Comparison of ENCODE assay signal across 10 cellular contexts in genomic region chr7:27663989-27664331, GRCh38. TPM values are rescaled to one million over a fixed set of nuclear protein-coding genes. Genes with fewer than 3 reads are reported as not detected.
DNase-seq lines count a peak whose midpoint lies in the region; ATAC-seq, FAIRE-seq and TF ChIP-seq lines count a peak whose summit lies in the region.
"Had no signal": no experiment of that assay in that cellular context is flagged by ENCODE, and none has a peak within 500 bp of the region (broad histone marks: within the 10 kb centered on the region; RNA-seq: fewer than 3 reads in every experiment).

No MANE protein-coding gene starts in this region.

- no peaks in the 10 kb centered on the region for H3K9me3 Mint-ChIP-seq in activated CD4-positive, alpha-beta T cell treated with anti-CD3 and anti-CD28 coated beads for 36 hours (ENCODE audit: low read depth)
- no peaks in the 10 kb centered on the region for H3K9me3 Mint-ChIP-seq in T-cell

- H3K9ac ChIP-seq in kidney (ENCODE audit: low read length in 2 of 2) = no peak overlapping the region

- no peak for DNase-seq in activated CD4-positive, alpha-beta T cell treated with anti-CD3 and anti-CD28 coated beads for 36 hours
- DNase-seq in activated CD4-positive, alpha-beta T cell treated with anti-CD3 and anti-CD28 coated beads for 48 hours = no peak
- DNase-seq in T-cell = no peak
- no peak for DNase-seq in kidney
- no peak for DNase-seq in suprapubic skin (ENCODE audit: low spot score in 2 of 2)
- no peak for DNase-seq in NCI-H1105 treated with DMSO at 0.1 percent for 48 hours (lab: John Stamatoyannopoulos, UW)
- DNase-seq: GDM1; stimulated activated CD8-positive, alpha-beta memory T cell treated with anti-CD3 and anti-CD28 coated beads, Interleukin-4, amount 100 ng/mL, for 48 hours had no signal

- no peak overlapping the region for H3K4me3 ChIP-seq in kidney (ENCODE audit: low read length in 2 of 2)
- H3K4me3 ChIP-seq in suprapubic skin = no peak overlapping the region

- H3K27me3 Mint-ChIP-seq in activated CD4-positive, alpha-beta T cell treated with anti-CD3 and anti-CD28 coated beads for 36 hours = no peaks in the 10 kb centered on the region
- H3K27me3 Mint-ChIP-seq in T-cell = no peaks in the 10 kb centered on the region

- no peak for ATAC-seq in activated CD4-positive, alpha-beta T cell treated with anti-CD3 and anti-CD28 coated beads for 36 hours
- ATAC-seq in T-cell (replicated peaks in 1 of 4) = no peak
- ATAC-seq in HG03521 (IDR thresholded peaks at IDR 0.05; ENCODE audit: unreplicated experiment) = no peak
- ATAC-seq in GM21390 (IDR thresholded peaks at IDR 0.05; ENCODE audit: unreplicated experiment) = no peak

- TF ChIP-seq CTCF in kidney (IDR thresholded peaks at IDR 0.05; ENCODE audit: borderline replicate concordance, extremely low read depth, insufficient read depth) = no peak
- no peak for TF ChIP-seq CTCF in suprapubic skin (IDR thresholded peaks at IDR 0.05)

- H3K27ac Mint-ChIP-seq in activated CD4-positive, alpha-beta T cell treated with anti-CD3 and anti-CD28 coated beads for 36 hours = no peak overlapping the region
- peak overlapping the region; percentile 84 to 93 for H3K27ac Mint-ChIP-seq in T-cell

- H3K27me3 ChIP-seq in suprapubic skin = no peaks in the 10 kb centered on the region

- no peak for FAIRE-seq in kidney (lab: Jason Lieb, UNC)

- H3K36me3 ChIP-seq in kidney (ENCODE audit: control insufficient read depth in 1 of 2, insufficient read depth in 2 of 2, low read length in 2 of 2) (no peaks in the 10 kb centered on the region), suprapubic skin (no peaks in the 10 kb centered on the region)

- no peak for TF ChIP-seq EP300 in suprapubic skin (IDR thresholded peaks at IDR 0.05)

- CTCF ChIA-PET in activated CD4-positive, alpha-beta T cell treated with anti-CD3 and anti-CD28 coated beads for 36 hours (lab: Charles Lee) = no interaction called here
- CTCF ChIA-PET in T-cell (lab: Charles Lee) = no interaction called here

- H3K4me3 Mint-ChIP-seq in activated CD4-positive, alpha-beta T cell treated with anti-CD3 and anti-CD28 coated beads for 36 hours = peak overlapping the region; percentile 39
- H3K4me3 Mint-ChIP-seq in T-cell = peak overlapping the region; percentile 81 to 85 (median 83)

- H3K27ac ChIP-seq in kidney (ENCODE audit: low read depth in 2 of 2, low read length in 2 of 2) = peak overlapping the region; percentile 36 to 91
- peak overlapping the region; percentile 94 for H3K27ac ChIP-seq in suprapubic skin

- TF ChIP-seq POLR2A in suprapubic skin (IDR thresholded peaks at IDR 0.05) = no peak

- intact Hi-C loops in activated CD4-positive, alpha-beta T cell treated with anti-CD3 and anti-CD28 coated beads for 36 hours (cut with DNase I, micrococcal nuclease) = loop anchor here (1.0 to 10.0 kb wide), 7 partner anchors 76 to 1463 kb away; partner anchors contain the start of genes TAX1BP1 (in 2 of the 2), CBX3 (in 1 of the 2) and HNRNPA2B1 (in 1 of the 2)
- intact Hi-C loops in kidney (cut with DNase I) = no loop called here

- 56% methylated on average over 3 of the region's 3 CpGs for WGBS in suprapubic skin

- H3K4me1 ChIP-seq in kidney (ENCODE audit: control insufficient read depth in 1 of 2, insufficient read depth in 1 of 2, low read depth in 1 of 2, low read length in 2 of 2) = peaks cover 4 to 7% of the 10 kb centered on the region in 2 donors
- peaks cover 27% of the 10 kb centered on the region for H3K4me1 ChIP-seq in suprapubic skin

- H3K9me3 ChIP-seq in kidney (ENCODE audit: control insufficient read depth in 1 of 2, low read length in 2 of 2) (no peaks in the 10 kb centered on the region), suprapubic skin (no peaks in the 10 kb centered on the region)

- H3K4me1 Mint-ChIP-seq in activated CD4-positive, alpha-beta T cell treated with anti-CD3 and anti-CD28 coated beads for 36 hours = peaks cover 8% of the 10 kb centered on the region
- peaks cover 11 to 21% (median 18%) of the 10 kb centered on the region in 3 donors for H3K4me1 Mint-ChIP-seq in T-cell

- no peaks in the 10 kb centered on the region for H3K36me3 Mint-ChIP-seq in activated CD4-positive, alpha-beta T cell treated with anti-CD3 and anti-CD28 coated beads for 36 hours (ENCODE audit: low read depth)
- H3K36me3 Mint-ChIP-seq in T-cell = no peaks in the 10 kb centered on the region

- POLR2A ChIA-PET in activated CD4-positive, alpha-beta T cell treated with anti-CD3 and anti-CD28 coated beads for 36 hours (lab: Charles Lee) = no interaction called here
- POLR2A ChIA-PET in T-cell (lab: Charles Lee) = no interaction called here

RNA-seq across cellular contexts. Expression of gene HIBADH, which starts 1.3 kb away (rescaled TPM):
- total RNA-seq in activated CD4-positive, alpha-beta T cell treated with anti-CD3 and anti-CD28 coated beads for 36 hours = 10 to 100 TPM; 20.3 to 20.5 TPM
- total RNA-seq in T-cell (10 to 100 TPM in 4 of 5 donors, 1 to 10 TPM in 1; 9.8 to 12.5 (median 12.0) TPM), kidney (42.6 TPM), suprapubic skin (10 to 100 TPM; 27.9 to 35.2 (median 30.2) TPM)
- 160 TPM for polyA plus RNA-seq in kidney (ENCODE audit: insufficient read depth, low read depth, low replicate concordance)
